ENCODE assay signal across 1 cellular context in genomic region chr15:69337133-69337532, GRCh38.
TF ChIP-seq lines count a peak whose summit lies in the region.

No MANE protein-coding gene starts in this region.

TF ChIP-seq in A549, 52 proteins besides CTCF, POLR2A, EP300 and RAD21:
- TF ChIP-seq PBX3 (IDR thresholded peaks at IDR 0.05) (no peak), HDAC2 (IDR thresholded peaks at IDR 0.05) (no peak), ZFP36 (IDR thresholded peaks at IDR 0.05; ENCODE audit: borderline replicate concordance, partially characterized antibody) (no peak), RCOR1 (IDR thresholded peaks at IDR 0.05; ENCODE audit: low read depth, low read length) (no peak), GATA3 (IDR thresholded peaks at IDR 0.05; ENCODE audit: borderline replicate concordance) (no peak), NR3C1 (IDR thresholded peaks at IDR 0.05) (no peak), CHD4 (IDR thresholded peaks at IDR 0.05; ENCODE audit: borderline replicate concordance) (no peak), HOXB5 (CRISPR knock-in tag; IDR thresholded peaks at IDR 0.05) (no peak)
